ENCODE assay signal across 10 cellular contexts in the genomic region with DNA sequence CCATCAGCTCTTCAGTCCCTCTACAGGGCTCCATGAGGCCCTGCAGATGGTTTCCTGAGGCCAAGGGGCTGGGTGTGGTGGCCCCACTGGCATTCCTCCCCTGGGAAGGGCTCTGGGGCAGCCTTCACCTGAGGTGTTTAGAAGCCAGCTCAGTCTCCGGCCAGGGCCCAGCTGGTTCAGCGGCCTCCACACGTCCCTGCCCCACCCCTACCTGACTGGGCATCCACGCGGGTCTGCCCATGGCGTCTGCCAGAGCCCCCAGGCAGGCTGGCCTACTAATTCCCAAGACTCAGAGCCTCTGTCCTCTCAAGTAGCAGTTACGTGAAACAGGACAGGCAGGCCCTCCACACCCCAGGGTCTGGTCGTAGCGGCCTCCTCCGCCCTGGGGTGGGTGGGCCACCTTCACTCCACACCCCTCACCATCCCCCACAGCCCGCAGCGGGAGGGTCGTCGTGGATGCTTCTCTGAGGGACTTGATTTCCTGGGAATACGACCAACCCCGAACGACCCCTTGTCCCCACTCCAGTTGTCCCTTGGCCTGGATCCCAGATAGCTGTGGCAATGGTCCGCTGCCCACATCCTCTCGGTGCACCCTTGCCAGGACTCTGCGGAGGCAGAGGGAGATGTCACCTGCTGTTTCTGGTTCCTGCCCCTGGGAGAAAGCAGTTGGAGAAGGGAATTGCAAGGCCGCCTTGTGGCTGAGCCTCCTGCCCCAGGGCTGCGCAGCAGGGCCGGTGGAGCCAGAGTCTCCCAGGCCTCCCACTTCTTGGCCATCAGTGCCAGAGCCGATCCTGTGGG. TPM values are rescaled to one million over a fixed set of nuclear protein-coding genes. Genes with fewer than 3 reads are reported as not detected.
DNase-seq lines count a peak whose midpoint lies in the region; ATAC-seq and TF ChIP-seq lines count a peak whose summit lies in the region.
"Had no signal": no experiment of that assay in that cellular context is flagged by ENCODE, and none has a peak within 500 bp of the region (broad histone marks: within the 10 kb centered on the region; RNA-seq: fewer than 3 reads in every experiment).

No MANE protein-coding gene starts in this region.

- no peaks in the 10 kb centered on the region for H3K36me3 ChIP-seq in testis (ENCODE audit: low read depth, missing control alignments)

- intact Hi-C loops in testis (cut with DNase I; ENCODE audit: low total_unique reads): loop anchor here (10.0 kb wide), 1 partner anchor 65 kb away; no protein-coding TSS in a partner anchor

- DNase-seq in NCI-H2029 treated with DMSO at 0.1 percent for 48 hours (lab: John Stamatoyannopoulos, UW): peak; percentile 34
- DNase-seq in central memory CD8-positive, alpha-beta T cell (ENCODE audit: low spot score in 2 of 2): no peak
- no peak for DNase-seq in mesothelial cell of epicardium (ENCODE audit: low spot score in 2 of 2, unreplicated experiment in 2 of 2)
- DNase-seq in testis: no peak
- DNase-seq in inferior parietal cortex (ENCODE audit: extremely low spot score): no peak
- DNase-seq: DMS 273 treated with DMSO at 0.1 percent for 48 hours, natural killer cell had no signal

- H3K27ac Mint-ChIP-seq in central memory CD8-positive, alpha-beta T cell (ENCODE audit: low read depth): peak overlapping the region; percentile 35
- H3K27ac Mint-ChIP-seq in mesothelial cell of epicardium: peak overlapping the region; percentile 16

- H3K4me1 Mint-ChIP-seq in central memory CD8-positive, alpha-beta T cell: no peaks in the 10 kb centered on the region
- peaks cover 5% of the 10 kb centered on the region for H3K4me1 Mint-ChIP-seq in mesothelial cell of epicardium
- H3K4me1 Mint-ChIP-seq: natural killer cell had no signal

- H3K27me3 ChIP-seq in testis: no peaks in the 10 kb centered on the region

- peaks cover 38% of the 10 kb centered on the region for H3K4me1 ChIP-seq in testis

- peaks cover 30% of the 10 kb centered on the region for H3K36me3 Mint-ChIP-seq in central memory CD8-positive, alpha-beta T cell (ENCODE audit: insufficient read depth)
- H3K36me3 Mint-ChIP-seq in mesothelial cell of epicardium: peaks cover 6% of the 10 kb centered on the region
- H3K36me3 Mint-ChIP-seq: natural killer cell had no signal

- no peak overlapping the region for H3K4me3 ChIP-seq in testis

- H3K4me3 Mint-ChIP-seq in central memory CD8-positive, alpha-beta T cell: no peak overlapping the region
- no peak overlapping the region for H3K4me3 Mint-ChIP-seq in mesothelial cell of epicardium
- H3K4me3 Mint-ChIP-seq: natural killer cell had no signal

- 69 to 77% methylated on average over 17 to 24 of the region's 24 CpGs for WGBS in testis, 2 donors

- no peaks in the 10 kb centered on the region for H3K9me3 Mint-ChIP-seq in central memory CD8-positive, alpha-beta T cell
- H3K9me3 Mint-ChIP-seq in mesothelial cell of epicardium: no peaks in the 10 kb centered on the region
- H3K9me3 Mint-ChIP-seq: natural killer cell had no signal

- no peak for ATAC-seq in central memory CD8-positive, alpha-beta T cell (replicated peaks; ENCODE audit: extremely low read depth, poor library complexity, severe bottlenecking)
- no peak for ATAC-seq in GM19395 (IDR thresholded peaks at IDR 0.05; ENCODE audit: unreplicated experiment)
- no peak for ATAC-seq in GM18519 (IDR thresholded peaks at IDR 0.05; ENCODE audit: low FRiP score, unreplicated experiment)
- no peak for ATAC-seq in HG02763 (IDR thresholded peaks at IDR 0.05; ENCODE audit: unreplicated experiment)

- H3K9me3 ChIP-seq in testis: no peaks in the 10 kb centered on the region

- H3K27me3 Mint-ChIP-seq in central memory CD8-positive, alpha-beta T cell: no peaks in the 10 kb centered on the region
- H3K27me3 Mint-ChIP-seq in mesothelial cell of epicardium (ENCODE audit: low read depth): no peaks in the 10 kb centered on the region

- TF ChIP-seq CTCF in mesothelial cell of epicardium (IDR thresholded peaks at IDR 0.05; ENCODE audit: unreplicated experiment) (no peak), testis (IDR thresholded peaks at IDR 0.05) (no peak)

- H3K27ac ChIP-seq in testis: peak overlapping the region; percentile 44

- no peak for TF ChIP-seq POLR2A in testis (IDR thresholded peaks at IDR 0.05)

RNA-seq across cellular contexts. Expression of gene CAPN12, which starts 24.3 kb away (rescaled TPM):
- 6.1 to 6.8 TPM (median 6.7 TPM) in 3 replicates for total RNA-seq in mesothelial cell of epicardium
- total RNA-seq in testis: 1 to 10 TPM; 4.6 to 5.5 TPM
- polyA plus RNA-seq in testis (ENCODE audit: insufficient read depth, low read depth, low replicate concordance): 3.6 TPM

RNA-seq across cellular contexts. Expression of gene LGALS7, which starts 53.4 kb away (rescaled TPM):
- total RNA-seq in mesothelial cell of epicardium: not detected in 3 replicates
- total RNA-seq in testis: not detected
- polyA plus RNA-seq in testis (ENCODE audit: insufficient read depth, low read depth, low replicate concordance): 4.4 TPM
- total RNA-seq: natural killer cell had no signal
